ENCODE assay signal across 9 cellular contexts in genomic region chr11:60786811-60787567, GRCh38. TPM values are rescaled to one million over a fixed set of nuclear protein-coding genes. Genes with fewer than 3 reads are reported as not detected.
A peak's percentile ranks its signal among the peaks of the same experiment; 100 is the strongest.
DNase-seq lines count a peak whose midpoint lies in the region; ATAC-seq and TF ChIP-seq lines count a peak whose summit lies in the region.
"Had no signal": no experiment of that assay in that cellular context is flagged by ENCODE, and none has a peak within 500 bp of the region (broad histone marks: within the 10 kb centered on the region; RNA-seq: fewer than 3 reads in every experiment).

No MANE protein-coding gene starts in this region.

- intact Hi-C loops in CD14-positive monocyte (cut with micrococcal nuclease) (no loop called here), Panc1 (cut with micrococcal nuclease; ENCODE audit: unreplicated experiment) (no loop called here), ovary (cut with DNase I) (loop anchor here in 1 of 4 donors (10.0 kb wide), 1 partner anchor 108 kb away; no protein-coding TSS in a partner anchor)

- H3K4me3 Mint-ChIP-seq in CD14-positive monocyte: no peak overlapping the region

- peaks cover 2 to 7% (median 2%) of the 10 kb centered on the region in 3 donors for H3K27me3 Mint-ChIP-seq in CD14-positive monocyte (ENCODE audit: low read depth in 3 of 3)

- no peaks in the 10 kb centered on the region for H3K4me1 Mint-ChIP-seq in CD14-positive monocyte

- DNase-seq in CD14-positive monocyte (ENCODE audit: low spot score): peak; percentile 26
- DNase-seq in Panc1 (ENCODE audit: low read depth, low spot score): no peak
- peak; percentile 85 to 89 for DNase-seq in foreskin fibroblast
- peak; percentile 69 to 90 (median 82) for DNase-seq in ovary
- DNase-seq in GM10266 (ENCODE audit: extremely low spot score): no peak
- no peak for DNase-seq in T-helper 1 cell
- DNase-seq in superior temporal gyrus (ENCODE audit: extremely low spot score): no peak

- in situ Hi-C loops in Panc1 (cut with HindIII; ENCODE audit: low pct_unique_long_range_greater_than_20kb, low sequenced_read_pairs): no loop called here

- H3K27ac Mint-ChIP-seq in CD14-positive monocyte: peak overlapping the region in 1 of 7 donors; percentile 34

- H3K9me3 Mint-ChIP-seq in CD14-positive monocyte: peaks cover 0 to 7% (median 3%) of the 10 kb centered on the region in 7 donors

- H3K9me3 ChIP-seq in Panc1 (ENCODE audit: control insufficient read depth, insufficient read depth, low read depth, low read length) (no peaks in the 10 kb centered on the region), ovary (no peaks in the 10 kb centered on the region)

- H3K4me1 ChIP-seq in Panc1 (ENCODE audit: control insufficient read depth, insufficient read depth, low read length) (no peaks in the 10 kb centered on the region), ovary (ENCODE audit: insufficient read depth) (peaks cover 6% of the 10 kb centered on the region)

- CTCF ChIA-PET in Panc1 (lab: Charles Lee): no interaction called here

- BruUV-seq in Panc1 (replicated peaks; lab: Mats Ljungman, UMichigan): no TSS peak

- no peak for TF ChIP-seq POLR2A in ovary (IDR thresholded peaks at IDR 0.05)

- POLR2A ChIA-PET in Panc1 (lab: Charles Lee): no interaction called here

- H3K4me3 ChIP-seq in Panc1 (ENCODE audit: low read depth in 2 of 2, low read length in 2 of 2) (no peak overlapping the region), foreskin fibroblast (ENCODE audit: low read depth in 1 of 2, low read length in 2 of 2) (no peak overlapping the region), ovary (no peak overlapping the region)

- ATAC-seq in Panc1: peak; percentile 44
- ATAC-seq in GM21423 (IDR thresholded peaks at IDR 0.05; ENCODE audit: unreplicated experiment): no peak

- H3K36me3 ChIP-seq in Panc1 (ENCODE audit: control insufficient read depth, insufficient read depth, low read length): no peaks in the 10 kb centered on the region
- H3K36me3 ChIP-seq in ovary: no peaks in the 10 kb centered on the region

- no peaks in the 10 kb centered on the region for H3K36me3 Mint-ChIP-seq in CD14-positive monocyte

- TF ChIP-seq CTCF in CD14-positive monocyte (IDR thresholded peaks at IDR 0.05) (no peak), Panc1 (IDR thresholded peaks at IDR 0.05) (no peak), foreskin fibroblast (IDR thresholded peaks at IDR 0.05; ENCODE audit: low read depth, low read length) (no peak), ovary (IDR thresholded peaks at IDR 0.05) (no peak), GM10266 (IDR thresholded peaks at IDR 0.05; ENCODE audit: control insufficient read depth, insufficient read depth, low read depth, missing control alignments) (no peak)

- 13 to 25% (median 14%) methylated on average over 15 of the region's 15 CpGs for WGBS in ovary, 3 donors

- H3K27me3 ChIP-seq in Panc1 (ENCODE audit: control insufficient read depth, insufficient read depth, low read length) (no peaks in the 10 kb centered on the region), ovary (no peaks in the 10 kb centered on the region)

- no peak overlapping the region for H3K27ac ChIP-seq in Panc1 (ENCODE audit: low read length)
- H3K27ac ChIP-seq in ovary: no peak overlapping the region

- no peak for TF ChIP-seq EP300 in ovary (IDR thresholded peaks at IDR 0.05)

RNA-seq across cellular contexts. Expression of gene MS4A10, which starts 1.9 kb away (rescaled TPM):
- not detected for polyA plus RNA-seq in CD14-positive monocyte
- total RNA-seq in Panc1 (2021; ENCODE audit: unreplicated experiment): not detected
- not detected for polyA plus RNA-seq in Panc1 (2012; ENCODE audit: insufficient read length)
- total RNA-seq in ovary: under 1 TPM in 1 of 7 donors, not detected in 6; 0.36 TPM
- polyA plus RNA-seq in ovary: not detected
- total RNA-seq: temporal lobe had no signal

RNA-seq across cellular contexts. Expression of gene MS4A15, which starts 30.3 kb away (rescaled TPM):
- polyA plus RNA-seq in CD14-positive monocyte (not detected), ovary (under 1 TPM in 1 of 2 donors, not detected in 1; 0.15 TPM)
- total RNA-seq in Panc1 (2021; ENCODE audit: unreplicated experiment) (not detected), ovary (1 to 10 TPM in 1 of 7 donors, under 1 TPM in 1, not detected in 5; 0.33 to 1.1 TPM)
- not detected for polyA plus RNA-seq in Panc1 (2012; ENCODE audit: insufficient read length)
- total RNA-seq: temporal lobe had no signal

RNA-seq across cellular contexts. Expression of gene CCDC86, which starts 54.9 kb away (rescaled TPM):
- polyA plus RNA-seq in CD14-positive monocyte: 10 to 100 TPM in 1 of 2 donors, 1 to 10 TPM in 1; 7.2 to 10.2 TPM
- 70.2 TPM for total RNA-seq in Panc1 (2021; ENCODE audit: unreplicated experiment)
- 52.5 TPM for polyA plus RNA-seq in Panc1 (2012; ENCODE audit: insufficient read length)
- total RNA-seq in ovary: 10 to 100 TPM in 6 of 7 donors, 1 to 10 TPM in 1; 7.0 to 32.9 (median 20.4) TPM
- 10 to 100 TPM; 10.5 to 16.4 TPM for polyA plus RNA-seq in ovary

Comparison
In these comparisons a context has a peak if more than half of its experiments do, and no peak if none do; other contexts are left out.
1. DNase-seq: peak in CD14-positive monocyte (single experiment), foreskin fibroblast (2 of 2) and ovary (5 of 5); none in Panc1 (single experiment), GM10266 (single experiment), T-helper 1 cell (0 of 5) and superior temporal gyrus (single experiment).